In genomic region chr6:144244688-144245087, GRCh38 we compare ENCODE assay signal across 1 cellular context.
TF ChIP-seq lines count a peak whose summit lies in the region.

No MANE protein-coding gene starts in this region.

TF ChIP-seq in HCT116, 20 proteins besides CTCF, POLR2A, EP300 and RAD21 (continued from another document):
- no peak for TF ChIP-seq MAX (IDR thresholded peaks at IDR 0.05)
- TF ChIP-seq FOSL1 (IDR thresholded peaks at IDR 0.05; ENCODE audit: low read depth): no peak
- TF ChIP-seq REST (IDR thresholded peaks at IDR 0.05; ENCODE audit: low read depth): no peak
- TF ChIP-seq SP1 (IDR thresholded peaks at IDR 0.05; ENCODE audit: low read depth): no peak
- no peak for TF ChIP-seq CEBPB (IDR thresholded peaks at IDR 0.05; ENCODE audit: low read depth)
- no peak for TF ChIP-seq POLR2AphosphoS5 (IDR thresholded peaks at IDR 0.05; ENCODE audit: low read depth, low read length)
- no peak for TF ChIP-seq ATF3 (IDR thresholded peaks at IDR 0.05)
- no peak for TF ChIP-seq ZBTB33 (IDR thresholded peaks at IDR 0.05; ENCODE audit: extremely low read depth, insufficient replicate concordance, low read length)
- TF ChIP-seq ZNF274 (IDR thresholded peaks at IDR 0.05; ENCODE audit: low read depth, low read length): no peak
- no peak for TF ChIP-seq SRF (IDR thresholded peaks at IDR 0.05; ENCODE audit: low read depth)
